23 cellular contexts compared by ENCODE assay signal in genomic region chr3:192433704-192434103, GRCh38.
A peak's percentile ranks its signal among the peaks of the same experiment; 100 is the strongest.
DNase-seq lines count a peak whose midpoint lies in the region; ATAC-seq, FAIRE-seq and TF ChIP-seq lines count a peak whose summit lies in the region.
"Had no signal": no experiment of that assay in that cellular context is flagged by ENCODE, and none has a peak within 500 bp of the region (broad histone marks: within the 10 kb centered on the region; RNA-seq: fewer than 3 reads in every experiment).

No MANE protein-coding gene starts in this region.

- H3K4me2 ChIP-seq in mesenchymal stem cell (ENCODE audit: low read length, poor library complexity, severe bottlenecking), result peak overlapping the region; percentile 38

- TF ChIP-seq POLR2A in H54 (IDR thresholded peaks at IDR 0.05; ENCODE audit: low read depth, low read length), result no peak

- H2BK5ac ChIP-seq in mesenchymal stem cell (ENCODE audit: low read depth, low read length, poor library complexity, severe bottlenecking), result no peak overlapping the region

- H4K8ac ChIP-seq in mesenchymal stem cell (ENCODE audit: low read length), result no peak overlapping the region

- no peak overlapping the region for H2BK12ac ChIP-seq in mesenchymal stem cell (ENCODE audit: low read length in 2 of 2)

- H3K23ac ChIP-seq in mesenchymal stem cell (ENCODE audit: low read length in 2 of 2), result no peak overlapping the region

- H2BK15ac ChIP-seq in mesenchymal stem cell (ENCODE audit: low read depth, poor library complexity, severe bottlenecking), result no peak overlapping the region

- no peaks in the 10 kb centered on the region for H3K9me3 Mint-ChIP-seq in stimulated activated naive CD8-positive, alpha-beta T cell treated with anti-CD3 and anti-CD28 coated beads, Interleukin-15, amount 100 ng/mL, for 72 hours
- H3K9me3 Mint-ChIP-seq: effector memory CD8-positive, alpha-beta T cell; stimulated activated naive B cell treated with anti-CD40 and anti-IgM and Interleukin-4, amounts not matched to agents 10 μg/mL and 1 μg/mL and 100 μg/mL, for 72 hours had no signal

- no peak overlapping the region for H3K14ac ChIP-seq in mesenchymal stem cell (ENCODE audit: low read length in 2 of 2)

- no peak overlapping the region for H2BK120ac ChIP-seq in mesenchymal stem cell (ENCODE audit: low read depth, low read length)

- no peak overlapping the region for H3K27ac Mint-ChIP-seq in stimulated activated naive CD8-positive, alpha-beta T cell treated with anti-CD3 and anti-CD28 coated beads, Interleukin-15, amount 100 ng/mL, for 72 hours
- H3K27ac Mint-ChIP-seq: activated naive CD8-positive, alpha-beta T cell; B cell; effector memory CD8-positive, alpha-beta T cell; stimulated activated naive B cell treated with anti-CD40 and anti-IgM and Interleukin-4, amounts not matched to agents 10 μg/mL and 1 μg/mL and 100 μg/mL, for 72 hours had no signal

- DNase-seq in Daoy (ENCODE audit: low read depth), result peak; percentile 11
- DNase-seq in H54 (ENCODE audit: insufficient read length, low spot score), result no peak
- no peak for DNase-seq in WERI-Rb-1
- DNase-seq in mesenchymal stem cell, result no peak
- DNase-seq in stimulated activated CD4-positive, alpha-beta T cell treated with anti-CD3 and anti-CD28 coated beads, Interleukin-2, amount 100 ng/mL, for 24 hours, result no peak
- no peak for DNase-seq in putamen (ENCODE audit: low spot score)
- no peak for DNase-seq in stimulated activated naive CD8-positive, alpha-beta T cell treated with anti-CD3 and anti-CD28 coated beads, Interleukin-15, amount 100 ng/mL, for 72 hours
- no peak for DNase-seq in NCI-H2171 treated with DMSO at 0.1 percent for 48 hours (lab: John Stamatoyannopoulos, UW)
- DNase-seq: activated CD4-positive, alpha-beta T cell treated with anti-CD3 and anti-CD28 coated beads for 1 hour; Caco-2; effector memory CD8-positive, alpha-beta T cell; GDM1; H7; NCI-H1694; NCI-H2227 treated with DMSO at 0.1 percent for 48 hours; nucleus accumbens; right cardiac atrium; stimulated activated naive B cell treated with anti-CD40 and anti-IgM and Interleukin-4, amounts not matched to agents 10 μg/mL and 1 μg/mL and 100 μg/mL, for 72 hours; T-helper 9 cell; tibial artery had no signal

- H3K4me3 Mint-ChIP-seq in stimulated activated naive CD8-positive, alpha-beta T cell treated with anti-CD3 and anti-CD28 coated beads, Interleukin-15, amount 100 ng/mL, for 72 hours, result no peak overlapping the region
- H3K4me3 Mint-ChIP-seq: activated naive CD8-positive, alpha-beta T cell; B cell; effector memory CD8-positive, alpha-beta T cell; stimulated activated naive B cell treated with anti-CD40 and anti-IgM and Interleukin-4, amounts not matched to agents 10 μg/mL and 1 μg/mL and 100 μg/mL, for 72 hours had no signal

- no peak for ATAC-seq in stimulated activated naive CD8-positive, alpha-beta T cell treated with anti-CD3 and anti-CD28 coated beads, Interleukin-15, amount 100 ng/mL, for 72 hours
- ATAC-seq: effector memory CD8-positive, alpha-beta T cell; right cardiac atrium; stimulated activated naive B cell treated with anti-CD40 and anti-IgM and Interleukin-4, amounts not matched to agents 10 μg/mL and 1 μg/mL and 100 μg/mL, for 72 hours had no signal

- H3K18ac ChIP-seq in mesenchymal stem cell (ENCODE audit: low read depth in 1 of 2, low read length in 2 of 2), result no peak overlapping the region

- H3K4me1 Mint-ChIP-seq in stimulated activated naive CD8-positive, alpha-beta T cell treated with anti-CD3 and anti-CD28 coated beads, Interleukin-15, amount 100 ng/mL, for 72 hours, result no peaks in the 10 kb centered on the region
- H3K4me1 Mint-ChIP-seq: B cell; stimulated activated naive B cell treated with anti-CD40 and anti-IgM and Interleukin-4, amounts not matched to agents 10 μg/mL and 1 μg/mL and 100 μg/mL, for 72 hours had no signal

- TF ChIP-seq CTCF in WERI-Rb-1 (IDR thresholded peaks at IDR 0.05; ENCODE audit: low read depth, low read length), result no peak

- H3K27me3 ChIP-seq in WERI-Rb-1 (ENCODE audit: insufficient read depth, low read depth, severe bottlenecking), result no peaks in the 10 kb centered on the region
- peaks cover 0 to 10% of the 10 kb centered on the region in 2 experiments for H3K27me3 ChIP-seq in mesenchymal stem cell (ENCODE audit: control insufficient read depth in 1 of 2, insufficient read depth in 1 of 2, low read length in 2 of 2)
- H3K27me3 ChIP-seq: tibial artery had no signal

- no peak overlapping the region for H2AK5ac ChIP-seq in mesenchymal stem cell (ENCODE audit: low read length, severe bottlenecking)

- no peaks in the 10 kb centered on the region for H3K27me3 Mint-ChIP-seq in stimulated activated naive CD8-positive, alpha-beta T cell treated with anti-CD3 and anti-CD28 coated beads, Interleukin-15, amount 100 ng/mL, for 72 hours
- H3K27me3 Mint-ChIP-seq: effector memory CD8-positive, alpha-beta T cell had no signal

- H3K4me3 ChIP-seq in WERI-Rb-1 (ENCODE audit: low read depth, low read length) (no peak overlapping the region), mesenchymal stem cell (ENCODE audit: insufficient read depth in 1 of 2, low read depth in 1 of 2, low read length in 2 of 2) (no peak overlapping the region)
- H3K4me3 ChIP-seq: SK-N-MC, tibial artery had no signal

- H3K9ac ChIP-seq in mesenchymal stem cell (ENCODE audit: low read length), result no peak overlapping the region

- no peak overlapping the region for H2AFZ ChIP-seq in mesenchymal stem cell (ENCODE audit: low read depth, low read length)

- H3K4me1 ChIP-seq in mesenchymal stem cell (ENCODE audit: control insufficient read depth, insufficient read depth, low read depth, low read length), result peaks cover 3% of the 10 kb centered on the region
- H3K4me1 ChIP-seq: Caco-2, tibial artery had no signal

- peak overlapping the region; percentile 84 for H3K27ac ChIP-seq in WERI-Rb-1
- H3K27ac ChIP-seq in mesenchymal stem cell (ENCODE audit: low read length, poor library complexity, severe bottlenecking), result peak overlapping the region; percentile 70
- H3K27ac ChIP-seq: SK-N-MC, tibial artery had no signal

- H4K91ac ChIP-seq in mesenchymal stem cell (ENCODE audit: low read length), result no peak overlapping the region

- H3K79me1 ChIP-seq in mesenchymal stem cell (replicated peaks; ENCODE audit: low read length, poor library complexity, severe bottlenecking), result no peaks in the 10 kb centered on the region

- H3K36me3 ChIP-seq in WERI-Rb-1 (no peaks in the 10 kb centered on the region), mesenchymal stem cell (ENCODE audit: control insufficient read depth in 1 of 2, insufficient read depth in 2 of 2, low read depth in 1 of 2, low read length in 2 of 2) (no peaks in the 10 kb centered on the region)
- H3K36me3 ChIP-seq: tibial artery had no signal

- FAIRE-seq in H54 (lab: Jason Lieb, UNC), result peak; percentile 95

- no peak overlapping the region for H3K4ac ChIP-seq in mesenchymal stem cell (ENCODE audit: low read depth in 1 of 2, low read length in 2 of 2)

- 80% methylated on average over 4 of the region's 5 CpGs for WGBS in mesenchymal stem cell

- H3K9me3 ChIP-seq in WERI-Rb-1 (ENCODE audit: severe bottlenecking), result no peaks in the 10 kb centered on the region
- no peaks in the 10 kb centered on the region for H3K9me3 ChIP-seq in mesenchymal stem cell (ENCODE audit: control insufficient read depth, low read length)
- H3K9me3 ChIP-seq: Caco-2, tibial artery had no signal
